Comparison of ENCODE assay signal across 24 cellular contexts in genomic region chr1:236350308-236350707, GRCh38. TPM values are rescaled to one million over a fixed set of nuclear protein-coding genes. Genes with fewer than 3 reads are reported as not detected.
"Had no signal": no experiment of that assay in that cellular context is flagged by ENCODE, and none has a peak within 500 bp of the region (broad histone marks: within the 10 kb centered on the region; RNA-seq: fewer than 3 reads in every experiment).

No MANE protein-coding gene starts in this region.

- H3K4me3 ChIP-seq: heart right ventricle, hepatocyte, left ventricle myocardium inferior, lung, ovary, right atrium auricular region, right lobe of liver, smooth muscle cell, stomach, testis, thyroid gland, upper lobe of right lung had no signal

- H3K36me3 Mint-ChIP-seq: naive B cell; natural killer cell; stimulated activated naive B cell treated with anti-CD40 and anti-IgM and Interleukin-4, amounts not matched to agents 10 μg/mL and 1 μg/mL and 100 μg/mL, for 72 hours had no signal

- H3K4me1 ChIP-seq: right atrium auricular region, right lobe of liver, stomach, thyroid gland, upper lobe of right lung had no signal

- H3K9me3 ChIP-seq: heart right ventricle, left ventricle myocardium inferior, ovary, right atrium auricular region, right lobe of liver, stomach, testis, thyroid gland, upper lobe of right lung had no signal

- H3K27ac Mint-ChIP-seq: natural killer cell; progenitor cell of endocrine pancreas; stimulated activated naive B cell treated with anti-CD40 and anti-IgM and Interleukin-4, amounts not matched to agents 10 μg/mL and 1 μg/mL and 100 μg/mL, for 72 hours had no signal

- FAIRE-seq: urothelium cell line had no signal

- H3K4me3 Mint-ChIP-seq: natural killer cell; stimulated activated naive B cell treated with anti-CD40 and anti-IgM and Interleukin-4, amounts not matched to agents 10 μg/mL and 1 μg/mL and 100 μg/mL, for 72 hours had no signal

- H3K79me2 ChIP-seq: hepatocyte had no signal

- DNase-seq: heart right ventricle; islet precursor cell; left ventricle myocardium inferior; mesendoderm; naive B cell; natural killer cell; ovary; right lobe of liver; stimulated activated CD4-positive, alpha-beta T cell treated with anti-CD3 and anti-CD28 coated beads, Interleukin-1b, Interleukin-23, amount 100 ng/mL, for 48 hours; stimulated activated CD4-positive, alpha-beta T cell treated with anti-CD3 and anti-CD28 coated beads, Interleukin-2, amount 100 ng/mL, for 48 hours; stimulated activated naive B cell treated with anti-CD40 and anti-IgM and Interleukin-4, amounts not matched to agents 10 μg/mL and 1 μg/mL and 100 μg/mL, for 72 hours; stimulated activated naive CD8-positive, alpha-beta T cell treated with anti-CD3 and anti-CD28 coated beads, Interleukin-15, Interleukin-2, amounts not matched to agents 100 U/mL and 50 U/mL, for 24 hours; stomach; testis; thyroid gland; trophoblast cell; upper lobe of right lung had no signal

- H3K27me3 ChIP-seq: heart right ventricle, hepatocyte, ovary, right atrium auricular region, right lobe of liver, stomach, testis, thyroid gland, upper lobe of right lung had no signal

- H3K4me1 Mint-ChIP-seq: naive B cell; natural killer cell; stimulated activated naive B cell treated with anti-CD40 and anti-IgM and Interleukin-4, amounts not matched to agents 10 μg/mL and 1 μg/mL and 100 μg/mL, for 72 hours had no signal

- H2AFZ ChIP-seq: hepatocyte had no signal

- H3K9me3 Mint-ChIP-seq: natural killer cell; stimulated activated naive B cell treated with anti-CD40 and anti-IgM and Interleukin-4, amounts not matched to agents 10 μg/mL and 1 μg/mL and 100 μg/mL, for 72 hours had no signal

- H3K27ac ChIP-seq: heart right ventricle, hepatocyte, left ventricle myocardium inferior, ovary, right atrium auricular region, right lobe of liver, stomach, testis, thyroid gland, upper lobe of right lung had no signal

- H3K36me3 ChIP-seq: heart right ventricle, left ventricle myocardium inferior, ovary, right atrium auricular region, right lobe of liver, stomach, thyroid gland, upper lobe of right lung had no signal

- H3K4me2 ChIP-seq: hepatocyte, smooth muscle cell had no signal

- ATAC-seq: heart right ventricle; natural killer cell; right lobe of liver; stimulated activated naive B cell treated with anti-CD40 and anti-IgM and Interleukin-4, amounts not matched to agents 10 μg/mL and 1 μg/mL and 100 μg/mL, for 72 hours; stimulated activated naive CD8-positive, alpha-beta T cell treated with anti-CD3 and anti-CD28 coated beads, Interleukin-15, Interleukin-2, amounts not matched to agents 100 U/mL and 50 U/mL, for 24 hours; upper lobe of right lung had no signal

RNA-seq across cellular contexts. Expression of gene EDARADD, which starts 43.8 kb away (rescaled TPM):
- total RNA-seq: pulmonary artery endothelial cell had no signal
